Comparison of ENCODE assay signal across 1 cellular context in genomic region chr1:216528816-216529215, GRCh38.
TF ChIP-seq lines count a peak whose summit lies in the region.

No MANE protein-coding gene starts in this region.

TF ChIP-seq in WTC11, 78 proteins besides CTCF, POLR2A, EP300 and RAD21 (continued from another document):
- TF ChIP-seq, protein P1, sequence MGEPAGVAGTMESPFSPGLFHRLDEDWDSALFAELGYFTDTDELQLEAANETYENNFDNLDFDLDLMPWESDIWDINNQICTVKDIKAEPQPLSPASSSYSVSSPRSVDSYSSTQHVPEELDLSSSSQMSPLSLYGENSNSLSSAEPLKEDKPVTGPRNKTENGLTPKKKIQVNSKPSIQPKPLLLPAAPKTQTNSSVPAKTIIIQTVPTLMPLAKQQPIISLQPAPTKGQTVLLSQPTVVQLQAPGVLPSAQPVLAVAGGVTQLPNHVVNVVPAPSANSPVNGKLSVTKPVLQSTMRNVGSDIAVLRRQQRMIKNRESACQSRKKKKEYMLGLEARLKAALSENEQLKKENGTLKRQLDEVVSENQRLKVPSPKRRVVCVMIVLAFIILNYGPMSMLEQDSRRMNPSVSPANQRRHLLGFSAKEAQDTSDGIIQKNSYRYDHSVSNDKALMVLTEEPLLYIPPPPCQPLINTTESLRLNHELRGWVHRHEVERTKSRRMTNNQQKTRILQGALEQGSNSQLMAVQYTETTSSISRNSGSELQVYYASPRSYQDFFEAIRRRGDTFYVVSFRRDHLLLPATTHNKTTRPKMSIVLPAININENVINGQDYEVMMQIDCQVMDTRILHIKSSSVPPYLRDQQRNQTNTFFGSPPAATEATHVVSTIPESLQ (CRISPR knock-in tag; IDR thresholded peaks at IDR 0.05): no peak
- no peak for TF ChIP-seq NFATC4 (CRISPR knock-in tag; IDR thresholded peaks at IDR 0.05)
- TF ChIP-seq GRHL2 (CRISPR knock-in tag; IDR thresholded peaks at IDR 0.05; ENCODE audit: insufficient replicate concordance, severe bottlenecking): no peak
- no peak for TF ChIP-seq FOXJ3 (CRISPR knock-in tag; IDR thresholded peaks at IDR 0.05; ENCODE audit: borderline replicate concordance)
- no peak for TF ChIP-seq ZSCAN18 (CRISPR knock-in tag; IDR thresholded peaks at IDR 0.05)
- TF ChIP-seq NR2C2 (CRISPR knock-in tag; IDR thresholded peaks at IDR 0.05): no peak
- TF ChIP-seq PRDM15 (CRISPR knock-in tag; IDR thresholded peaks at IDR 0.05): no peak
- no peak for TF ChIP-seq ATF1 (CRISPR knock-in tag; IDR thresholded peaks at IDR 0.05)
- no peak for TF ChIP-seq EMX1 (CRISPR knock-in tag; IDR thresholded peaks at IDR 0.05)
- no peak for TF ChIP-seq CREB1 (CRISPR knock-in tag; IDR thresholded peaks at IDR 0.05)
